Comparison of ENCODE assay signal across 18 cellular contexts in genomic region chr6:23245559-23245958, GRCh38.
DNase-seq lines count a peak whose midpoint lies in the region; ATAC-seq, FAIRE-seq and TF ChIP-seq lines count a peak whose summit lies in the region.
"Had no signal": no experiment of that assay in that cellular context is flagged by ENCODE, and none has a peak within 500 bp of the region (broad histone marks: within the 10 kb centered on the region; RNA-seq: fewer than 3 reads in every experiment).

No MANE protein-coding gene starts in this region.

- no peak overlapping the region for H3K27ac ChIP-seq in astrocyte (ENCODE audit: low read depth, low read length)

- H3K4me3 ChIP-seq in astrocyte (ENCODE audit: insufficient read depth, low read depth, low read length) (no peak overlapping the region), fibroblast of pulmonary artery (replicated peaks; ENCODE audit: low read depth, low read length) (no peak overlapping the region), skeletal muscle cell (ENCODE audit: low read depth, low read length) (no peak overlapping the region)
- H3K4me3 ChIP-seq: HAP-1, K562 had no signal

- peak; percentile 12 for DNase-seq in EH (ENCODE audit: low read depth)
- peak; percentile 27 for DNase-seq in astrocyte (ENCODE audit: low read depth)
- peak; percentile 6 for DNase-seq in fibroblast of pulmonary artery (ENCODE audit: low read depth)
- peak; percentile 56 for DNase-seq in skeletal muscle cell (ENCODE audit: low read depth)
- no peak for DNase-seq in activated CD4-positive, alpha-beta T cell treated with anti-CD3 and anti-CD28 coated beads, Interleukin-2, amount 50 U/mL, for 4 hours
- no peak for DNase-seq in Calu3
- no peak for DNase-seq in HUDEP-2 (lab: John Stamatoyannopoulos, UW; ENCODE audit: unreplicated experiment in 76 of 76)
- no peak for DNase-seq in stimulated activated naive CD8-positive, alpha-beta T cell treated with anti-CD3 and anti-CD28 coated beads, Interleukin-15, amount 100 ng/mL, for 72 hours
- DNase-seq: C1 segment of cervical spinal cord, EL, NCI-H1436 treated with DMSO at 0.1 percent for 48 hours, NCI-H2081 treated with DMSO at 0.1 percent for 48 hours, NCI-H345, NCI-H526 treated with DMSO at 0.1 percent for 48 hours, SIG-M5 had no signal

- H3K79me2 ChIP-seq in astrocyte (ENCODE audit: insufficient read depth, low read length), result no peaks in the 10 kb centered on the region

- H3K9ac ChIP-seq in astrocyte (ENCODE audit: low read length), result no peak overlapping the region

- no peak for ATAC-seq in stimulated activated naive CD8-positive, alpha-beta T cell treated with anti-CD3 and anti-CD28 coated beads, Interleukin-15, amount 100 ng/mL, for 72 hours
- ATAC-seq: K562 had no signal

- H3K36me3 Mint-ChIP-seq in astrocyte (ENCODE audit: low read depth, unreplicated experiment) (no peaks in the 10 kb centered on the region), Calu3 (ENCODE audit: insufficient read depth, unreplicated experiment) (no peaks in the 10 kb centered on the region)

- H3K4me1 ChIP-seq in astrocyte (ENCODE audit: insufficient read depth, low read length), result no peaks in the 10 kb centered on the region
- H3K4me1 ChIP-seq: HAP-1 had no signal

- H3K4me2 ChIP-seq in astrocyte (ENCODE audit: low read length), result no peak overlapping the region

- intact Hi-C loops in Calu3 (cut with micrococcal nuclease; ENCODE audit: unreplicated experiment), result no loop called here

- H2AFZ ChIP-seq in astrocyte (ENCODE audit: low read depth, low read length), result no peak overlapping the region

- CTCF ChIA-PET in Calu3 (lab: Charles Lee), result no interaction called here

- H3K27me3 Mint-ChIP-seq in astrocyte (ENCODE audit: low read depth, unreplicated experiment), result no peaks in the 10 kb centered on the region
- no peaks in the 10 kb centered on the region for H3K27me3 Mint-ChIP-seq in Calu3 (ENCODE audit: unreplicated experiment)
- H3K27me3 Mint-ChIP-seq in stimulated activated naive CD8-positive, alpha-beta T cell treated with anti-CD3 and anti-CD28 coated beads, Interleukin-15, amount 100 ng/mL, for 72 hours, result no peaks in the 10 kb centered on the region

- H3K9me3 Mint-ChIP-seq in astrocyte (ENCODE audit: unreplicated experiment) (no peaks in the 10 kb centered on the region), Calu3 (ENCODE audit: low read depth, unreplicated experiment) (peaks cover 10% of the 10 kb centered on the region)
- peaks cover 0 to 9% of the 10 kb centered on the region in 2 donors for H3K9me3 Mint-ChIP-seq in stimulated activated naive CD8-positive, alpha-beta T cell treated with anti-CD3 and anti-CD28 coated beads, Interleukin-15, amount 100 ng/mL, for 72 hours

- TF ChIP-seq CTCF in astrocyte (IDR thresholded peaks at IDR 0.05; ENCODE audit: insufficient read depth, low read depth, low read length) (no peak), fibroblast of pulmonary artery (IDR thresholded peaks at IDR 0.05; ENCODE audit: low read length, missing control alignments) (no peak), Calu3 (IDR thresholded peaks at IDR 0.05; ENCODE audit: unreplicated experiment) (no peak)

- H3K4me3 Mint-ChIP-seq in astrocyte (ENCODE audit: unreplicated experiment) (no peak overlapping the region), Calu3 (ENCODE audit: low read depth, unreplicated experiment) (no peak overlapping the region)
- H3K4me3 Mint-ChIP-seq in stimulated activated naive CD8-positive, alpha-beta T cell treated with anti-CD3 and anti-CD28 coated beads, Interleukin-15, amount 100 ng/mL, for 72 hours, result no peak overlapping the region

- H3K36me3 ChIP-seq in astrocyte (ENCODE audit: insufficient read depth, low read length), result no peaks in the 10 kb centered on the region
- H3K36me3 ChIP-seq: HAP-1 had no signal

- no peaks in the 10 kb centered on the region for H3K9me3 ChIP-seq in astrocyte (ENCODE audit: insufficient read depth, low read depth, low read length)
- H3K9me3 ChIP-seq: HAP-1 had no signal

- H4K20me1 ChIP-seq in astrocyte (ENCODE audit: insufficient read depth, low read length), result no peaks in the 10 kb centered on the region

- H3K27me3 ChIP-seq in astrocyte (ENCODE audit: insufficient read depth, low read length), result no peaks in the 10 kb centered on the region

- FAIRE-seq in astrocyte (lab: Jason Lieb, UNC), result no peak
- FAIRE-seq: HTR-8/SVneo, K562 had no signal

- H3K27ac Mint-ChIP-seq in astrocyte (ENCODE audit: unreplicated experiment) (no peak overlapping the region), Calu3 (ENCODE audit: unreplicated experiment) (no peak overlapping the region)
- no peak overlapping the region for H3K27ac Mint-ChIP-seq in stimulated activated naive CD8-positive, alpha-beta T cell treated with anti-CD3 and anti-CD28 coated beads, Interleukin-15, amount 100 ng/mL, for 72 hours

- peaks cover 2% of the 10 kb centered on the region for H3K4me1 Mint-ChIP-seq in astrocyte (ENCODE audit: low read depth, unreplicated experiment)
- H3K4me1 Mint-ChIP-seq in Calu3 (ENCODE audit: low read depth, unreplicated experiment), result no peaks in the 10 kb centered on the region
- no peaks in the 10 kb centered on the region for H3K4me1 Mint-ChIP-seq in stimulated activated naive CD8-positive, alpha-beta T cell treated with anti-CD3 and anti-CD28 coated beads, Interleukin-15, amount 100 ng/mL, for 72 hours

- no TSS peak for BruUV-seq in Calu3 (replicated peaks; lab: Mats Ljungman, UMichigan)

Comparison
In these comparisons a context has a peak if more than half of its experiments do, and no peak if none do; other contexts are left out.
1. DNase-seq: peak in EH (single experiment), astrocyte (single experiment), fibroblast of pulmonary artery (single experiment) and skeletal muscle cell (single experiment); none in activated CD4-positive, alpha-beta T cell treated with anti-CD3 and anti-CD28 coated beads, Interleukin-2, amount 50 U/mL, for 4 hours (0 of 2), Calu3 (single experiment), HUDEP-2 (0 of 76) and stimulated activated naive CD8-positive, alpha-beta T cell treated with anti-CD3 and anti-CD28 coated beads, Interleukin-15, amount 100 ng/mL, for 72 hours (0 of 2).